Comparison of ENCODE assay signal across 21 cellular contexts in genomic region chr2:205424326-205424725, GRCh38.
DNase-seq lines count a peak whose midpoint lies in the region; ATAC-seq, FAIRE-seq and TF ChIP-seq lines count a peak whose summit lies in the region.
"Had no signal": no experiment of that assay in that cellular context is flagged by ENCODE, and none has a peak within 500 bp of the region (broad histone marks: within the 10 kb centered on the region; RNA-seq: fewer than 3 reads in every experiment).

No MANE protein-coding gene starts in this region.

- FAIRE-seq in endothelial cell of umbilical vein (lab: Jason Lieb, UNC), result no peak
- FAIRE-seq: G401.6 had no signal

- H2AK5ac ChIP-seq in mesendoderm (ENCODE audit: low read length), result no peak overlapping the region

- H3K79me2 ChIP-seq in endothelial cell of umbilical vein (ENCODE audit: control insufficient read depth, insufficient read depth, low read length) (no peaks in the 10 kb centered on the region), mesendoderm (ENCODE audit: control insufficient read depth, insufficient read depth, low read length) (no peaks in the 10 kb centered on the region)

- POLR2A ChIA-PET in Caco-2 (lab: Charles Lee) (no interaction called here), endothelial cell of umbilical vein (lab: Charles Lee) (no interaction called here)

- H2BK120ac ChIP-seq in mesendoderm (ENCODE audit: low read depth, low read length), result no peak overlapping the region

- H3K27me3 Mint-ChIP-seq in Caco-2 (ENCODE audit: insufficient read depth, unreplicated experiment), result no peaks in the 10 kb centered on the region
- H3K27me3 Mint-ChIP-seq: IgD-negative memory B cell had no signal

- no CpG with 5 or more reads among the region's 4 CpGs for WGBS in mesendoderm (ENCODE audit: extremely low coverage, insufficient coverage, low lambda C conversion rate)

- H3K4me3 ChIP-seq in Caco-2 (ENCODE audit: low read depth, low read length) (no peak overlapping the region), endothelial cell of umbilical vein (replicated peaks in 1 of 3; ENCODE audit: insufficient read depth in 1 of 3, low read depth in 1 of 3, low read length in 3 of 3) (no peak overlapping the region), mesendoderm (ENCODE audit: low read length) (no peak overlapping the region)
- H3K4me3 ChIP-seq: GM23338 had no signal

- H3K4me1 ChIP-seq in Caco-2, result peaks cover 35% of the 10 kb centered on the region
- H3K4me1 ChIP-seq in endothelial cell of umbilical vein (ENCODE audit: control insufficient read depth, extremely low read depth, insufficient read depth, low read length), result peaks cover 16% of the 10 kb centered on the region
- peaks cover 2% of the 10 kb centered on the region for H3K4me1 ChIP-seq in mesendoderm (ENCODE audit: control insufficient read depth, low read depth, low read length)

- H3K4me2 ChIP-seq in endothelial cell of umbilical vein (ENCODE audit: insufficient read depth, low read length) (peak overlapping the region; percentile 30), mesendoderm (ENCODE audit: low read length) (no peak overlapping the region)
- H3K4me2 ChIP-seq: GM23338, KMS-11 had no signal

- H3K4ac ChIP-seq in mesendoderm (ENCODE audit: low read depth, low read length), result no peak overlapping the region

- H3K27ac ChIP-seq in VCaP, result peak overlapping the region; percentile 30; the same call in 1 of the 2 replicates
- H3K27ac ChIP-seq in endothelial cell of umbilical vein (ENCODE audit: insufficient read depth, low read depth, low read length), result no peak overlapping the region
- no peak overlapping the region for H3K27ac ChIP-seq in mesendoderm (ENCODE audit: low read depth, low read length)
- H3K27ac ChIP-seq: KMS-11, RWPE1 had no signal

- DNase-seq in Caco-2, result peak; percentile 62 to 66
- DNase-seq in endothelial cell of umbilical vein (ENCODE audit: low read depth, low spot score), result peak; percentile 34
- peak; percentile 85 for DNase-seq in mesendoderm
- no peak for DNase-seq in NK-92 (lab: John Stamatoyannopoulos, UW; ENCODE audit: unreplicated experiment)
- DNase-seq in left lobe of liver (ENCODE audit: low spot score), result no peak
- no peak for DNase-seq in NCI-H69 (lab: John Stamatoyannopoulos, UW)
- DNase-seq: DMS153, HCEC 1CT, MM.1S, NCI-H1417, NCI-H187 treated with DMSO at 0.1 percent for 48 hours, NCI-H2107, NCI-H524 treated with DMSO at 0.1 percent for 48 hours, NCI-H82, SHP77 had no signal

- intact Hi-C loops in Caco-2 (cut with micrococcal nuclease; ENCODE audit: unreplicated experiment), result loop anchor here (1.0 to 5.0 kb wide), 3 partner anchors 23 to 58 kb away; no protein-coding TSS in a partner anchor
- intact Hi-C loops in endothelial cell of umbilical vein (cut with micrococcal nuclease), result no loop called here

- TF ChIP-seq CTCF in Caco-2 (IDR thresholded peaks at IDR 0.05; ENCODE audit: insufficient read depth in 1 of 2, low read depth in 1 of 2, low read length in 1 of 2, severe bottlenecking in 1 of 2, unreplicated experiment in 1 of 2) (no peak), VCaP (conservative IDR thresholded peaks at IDR 0.05) (no peak), endothelial cell of umbilical vein (IDR thresholded peaks at IDR 0.05; ENCODE audit: extremely low read depth in 1 of 2, insufficient read depth in 1 of 2, low read depth in 1 of 2, low read length in 2 of 2) (no peak)

- H3K4me3 Mint-ChIP-seq in Caco-2 (ENCODE audit: unreplicated experiment), result peak overlapping the region; percentile 25
- H3K4me3 Mint-ChIP-seq: GM23338, IgD-negative memory B cell had no signal

- no peaks in the 10 kb centered on the region for H3K36me3 ChIP-seq in Caco-2 (ENCODE audit: control insufficient read depth, insufficient read depth, low read length)
- no peaks in the 10 kb centered on the region for H3K36me3 ChIP-seq in endothelial cell of umbilical vein (ENCODE audit: control insufficient read depth in 2 of 2, extremely low read depth in 1 of 2, insufficient read depth in 2 of 2, low read length in 2 of 2)
- no peaks in the 10 kb centered on the region for H3K36me3 ChIP-seq in mesendoderm (ENCODE audit: control insufficient read depth, insufficient read depth, low read length)

- H2AFZ ChIP-seq in endothelial cell of umbilical vein (ENCODE audit: low read depth, low read length), result no peak overlapping the region
- H2AFZ ChIP-seq: GM23338 had no signal

- dilution Hi-C loops in endothelial cell of umbilical vein (cut with MboI; ENCODE audit: extremely low pct_ligation_motif_present, low sequenced_read_pairs), result no loop called here

- peak overlapping the region; percentile 18 for H3K18ac ChIP-seq in mesendoderm (ENCODE audit: low read length)

- no peak for TF ChIP-seq POLR2A in endothelial cell of umbilical vein (IDR thresholded peaks at IDR 0.05; ENCODE audit: low read depth, low read length)

- CTCF ChIA-PET in Caco-2 (lab: Charles Lee), result no interaction called here
- CTCF ChIA-PET in endothelial cell of umbilical vein (lab: Charles Lee), result interaction anchor here (1.3 kb wide), 1 partner anchor 17 kb away, joined by 3 read pairs; no protein-coding TSS in a partner anchor

- H3K27me3 ChIP-seq in Caco-2 (replicated peaks; ENCODE audit: control insufficient read depth, insufficient read depth, low read length), result no peaks in the 10 kb centered on the region
- H3K27me3 ChIP-seq in endothelial cell of umbilical vein (ENCODE audit: control insufficient read depth in 2 of 2, insufficient read depth in 2 of 2, low read length in 2 of 2), result no peaks in the 10 kb centered on the region
- no peaks in the 10 kb centered on the region for H3K27me3 ChIP-seq in mesendoderm (ENCODE audit: insufficient read depth, low read length, poor library complexity)

- H4K5ac ChIP-seq in mesendoderm (ENCODE audit: low read length), result no peak overlapping the region

- no peak overlapping the region for H3K23ac ChIP-seq in mesendoderm (ENCODE audit: low read length)

- peak overlapping the region; percentile 84 for H3K27ac Mint-ChIP-seq in Caco-2 (ENCODE audit: unreplicated experiment)
- H3K27ac Mint-ChIP-seq: GM23338, IgD-negative memory B cell had no signal

- peaks cover 35% of the 10 kb centered on the region for H3K4me1 Mint-ChIP-seq in Caco-2 (ENCODE audit: low read depth, unreplicated experiment)
- H3K4me1 Mint-ChIP-seq: IgD-negative memory B cell had no signal

- no peak for ATAC-seq in left lobe of liver
- ATAC-seq: GM23338 had no signal

- no peaks in the 10 kb centered on the region for H4K20me1 ChIP-seq in endothelial cell of umbilical vein (replicated peaks; ENCODE audit: control insufficient read depth, extremely low read depth, insufficient read depth, low read length)

- H4K8ac ChIP-seq in mesendoderm (ENCODE audit: low read depth, low read length), result no peak overlapping the region

- peaks cover 10% of the 10 kb centered on the region for H3K36me3 Mint-ChIP-seq in Caco-2 (ENCODE audit: insufficient read depth, unreplicated experiment)
- H3K36me3 Mint-ChIP-seq: IgD-negative memory B cell had no signal

- no peaks in the 10 kb centered on the region for H3K79me1 ChIP-seq in mesendoderm (ENCODE audit: low read length)

- H3K9me3 ChIP-seq in Caco-2 (no peaks in the 10 kb centered on the region), endothelial cell of umbilical vein (replicated peaks; ENCODE audit: control insufficient read depth, insufficient read depth, low read length) (no peaks in the 10 kb centered on the region)

- no peak overlapping the region for H2BK15ac ChIP-seq in mesendoderm (replicated peaks; ENCODE audit: low read depth)

- H2BK5ac ChIP-seq in mesendoderm (ENCODE audit: low read length), result no peak overlapping the region

- H3K56ac ChIP-seq in mesendoderm (ENCODE audit: low read length), result no peak overlapping the region

- H3K9me3 Mint-ChIP-seq in Caco-2 (ENCODE audit: unreplicated experiment), result peaks cover 17% of the 10 kb centered on the region
- H3K9me3 Mint-ChIP-seq: GM23338, IgD-negative memory B cell had no signal

- no peaks in the 10 kb centered on the region for H3K9me1 ChIP-seq in endothelial cell of umbilical vein (replicated peaks; ENCODE audit: control insufficient read depth, extremely low read depth, insufficient read depth, low read length)

- BruUV-seq in Caco-2 (replicated peaks; lab: Mats Ljungman, UMichigan) (no TSS peak), endothelial cell of umbilical vein (replicated peaks; lab: Mats Ljungman, UMichigan) (no TSS peak)

- H3K9ac ChIP-seq in endothelial cell of umbilical vein (replicated peaks; ENCODE audit: extremely low read depth, insufficient read depth, low read length), result no peak overlapping the region
- no peak overlapping the region for H3K9ac ChIP-seq in mesendoderm (ENCODE audit: low read length)
- H3K9ac ChIP-seq: KMS-11 had no signal

TF ChIP-seq in endothelial cell of umbilical vein, 7 proteins besides CTCF, POLR2A, EP300 and RAD21:
- TF ChIP-seq MYC (IDR thresholded peaks at IDR 0.05; ENCODE audit: low read depth, low read length) (no peak), GATA2 (IDR thresholded peaks at IDR 0.05; ENCODE audit: insufficient read depth, insufficient read length, low read depth, low read length) (no peak), MAX (IDR thresholded peaks at IDR 0.05; ENCODE audit: insufficient read depth, insufficient read length) (no peak)

Comparison
In these comparisons a context has a peak if more than half of its experiments do, and no peak if none do; other contexts are left out.
1. DNase-seq: peak in Caco-2 (2 of 2), endothelial cell of umbilical vein (single experiment) and mesendoderm (single experiment); none in NK-92 (single experiment), left lobe of liver (single experiment) and NCI-H69 (single experiment).